In genomic region chr6:24666616-24667377, GRCh38 we compare ENCODE assay signal across 8 cellular contexts. TPM values are rescaled to one million over a fixed set of nuclear protein-coding genes. Genes with fewer than 3 reads are reported as not detected.
DNase-seq lines count a peak whose midpoint lies in the region; ATAC-seq lines count a peak whose summit lies in the region.

Gene ACOT13 (plus strand): TSS chr6:24667077. CDS start chr6:24667264, 187 bp downstream.
Gene TDP2 (minus strand): TSS chr6:24666899. CDS start chr6:24666862, 37 bp downstream.

- H2BK15ac ChIP-seq in mesenchymal stem cell (ENCODE audit: low read depth, poor library complexity, severe bottlenecking), result peak within 1 kb of the TSS; percentile 41

- peak within 1 kb of the TSS; percentile 71 for H2BK5ac ChIP-seq in mesenchymal stem cell (ENCODE audit: low read depth, low read length, poor library complexity, severe bottlenecking)

- DNase-seq in COLO668 (lab: John Stamatoyannopoulos, UW; ENCODE audit: unreplicated experiment) (peak; percentile 94), HS-27A (ENCODE audit: low read depth) (peak; percentile 96), NK-92 (lab: John Stamatoyannopoulos, UW; ENCODE audit: unreplicated experiment) (peak; percentile 84), mesenchymal stem cell (peak; percentile 98)
- DNase-seq in activated CD8-positive, alpha-beta memory T cell treated with anti-CD3 and anti-CD28 coated beads for 24 hours, result peak; percentile 96
- DNase-seq in effector memory CD4-positive, alpha-beta T cell, result peak; percentile 96
- DNase-seq in stimulated activated CD8-positive, alpha-beta memory T cell treated with anti-CD3 and anti-CD28 coated beads, Interleukin-12 subunit alpha, Interleukin-12 subunit beta, amount 100 ng/mL, for 4 hours (ENCODE audit: low read depth), result peak; percentile 93

- peak within 1 kb of the TSS; percentile 84 for H3K27ac ChIP-seq in effector memory CD4-positive, alpha-beta T cell (ENCODE audit: insufficient read depth, low read length, poor library complexity, severe bottlenecking)
- H3K27ac ChIP-seq in mesenchymal stem cell (ENCODE audit: low read length, poor library complexity, severe bottlenecking), result peak within 1 kb of the TSS; percentile 91

- H4K8ac ChIP-seq in mesenchymal stem cell (ENCODE audit: low read length), result peak within 1 kb of the TSS; percentile 98

- H3K27me3 ChIP-seq in effector memory CD4-positive, alpha-beta T cell (replicated peaks; ENCODE audit: control insufficient read depth, insufficient read depth, low read length, poor library complexity, severe bottlenecking), result no peaks in the 10 kb centered on the region
- H3K27me3 ChIP-seq in mesenchymal stem cell (ENCODE audit: control insufficient read depth in 1 of 2, insufficient read depth in 1 of 2, low read length in 2 of 2), result no peaks in the 10 kb centered on the region

- H2BK120ac ChIP-seq in mesenchymal stem cell (ENCODE audit: low read depth, low read length), result no peak within 1 kb of the TSS

- H3K4ac ChIP-seq in mesenchymal stem cell (ENCODE audit: low read depth in 1 of 2, low read length in 2 of 2), result peak within 1 kb of the TSS; percentile 75 to 94

- peaks cover 7% of the 10 kb centered on the region for H3K36me3 ChIP-seq in effector memory CD4-positive, alpha-beta T cell (ENCODE audit: control insufficient read depth, insufficient read depth, low read length)
- H3K36me3 ChIP-seq in mesenchymal stem cell (ENCODE audit: control insufficient read depth in 1 of 2, insufficient read depth in 2 of 2, low read depth in 1 of 2, low read length in 2 of 2), result peaks cover 6 to 35% of the 10 kb centered on the region in 2 experiments

- H3K4me1 ChIP-seq in effector memory CD4-positive, alpha-beta T cell (ENCODE audit: control insufficient read depth, insufficient read depth, low read length, poor library complexity, severe bottlenecking), result peaks cover 10% of the 10 kb centered on the region
- H3K4me1 ChIP-seq in mesenchymal stem cell (ENCODE audit: control insufficient read depth, insufficient read depth, low read depth, low read length), result peaks cover 7% of the 10 kb centered on the region

- peak within 1 kb of the TSS; percentile 83 for H3K4me3 ChIP-seq in effector memory CD4-positive, alpha-beta T cell (ENCODE audit: insufficient read depth, low read depth, low read length, poor library complexity, severe bottlenecking)
- H3K4me3 ChIP-seq in mesenchymal stem cell (ENCODE audit: insufficient read depth in 1 of 2, low read depth in 1 of 2, low read length in 2 of 2), result peak within 1 kb of the TSS; percentile 93 to 98

- H3K14ac ChIP-seq in mesenchymal stem cell (ENCODE audit: low read length in 2 of 2), result peak within 1 kb of the TSS in 1 of 2 experiments; percentile 96

- H3K9me3 ChIP-seq in effector memory CD4-positive, alpha-beta T cell (ENCODE audit: control insufficient read depth, low read length), result no peaks in the 10 kb centered on the region
- H3K9me3 ChIP-seq in mesenchymal stem cell (ENCODE audit: control insufficient read depth, low read length), result peaks cover 7% of the 10 kb centered on the region

- H3K23ac ChIP-seq in mesenchymal stem cell (ENCODE audit: low read length in 2 of 2), result peak within 1 kb of the TSS in 1 of 2 experiments; percentile 92

- no peak within 1 kb of the TSS for H2AK5ac ChIP-seq in mesenchymal stem cell (ENCODE audit: low read length, severe bottlenecking)

- H3K18ac ChIP-seq in mesenchymal stem cell (ENCODE audit: low read depth in 1 of 2, low read length in 2 of 2), result peak within 1 kb of the TSS; percentile 93 to 96

- H3K79me1 ChIP-seq in mesenchymal stem cell (replicated peaks; ENCODE audit: low read length, poor library complexity, severe bottlenecking), result peaks cover 21% of the 10 kb centered on the region

- ATAC-seq in GM19467 (IDR thresholded peaks at IDR 0.05; ENCODE audit: unreplicated experiment), result peak; percentile 95

- peak within 1 kb of the TSS; percentile 88 for H4K91ac ChIP-seq in mesenchymal stem cell (ENCODE audit: low read length)

- H3K9ac ChIP-seq in mesenchymal stem cell (ENCODE audit: low read length), result peak within 1 kb of the TSS; percentile 96

- under 1% methylated on average over 62 of the region's 62 CpGs for WGBS in mesenchymal stem cell

- peak within 1 kb of the TSS; percentile 97 for H2AFZ ChIP-seq in mesenchymal stem cell (ENCODE audit: low read depth, low read length)

- peak within 1 kb of the TSS in 1 of 2 experiments; percentile 70 for H2BK12ac ChIP-seq in mesenchymal stem cell (ENCODE audit: low read length in 2 of 2)

- peak within 1 kb of the TSS; percentile 86 for H3K4me2 ChIP-seq in mesenchymal stem cell (ENCODE audit: low read length, poor library complexity, severe bottlenecking)

RNA-seq across cellular contexts. Expression of gene ACOT13, which starts in this region (rescaled TPM):
- 41.0 TPM for polyA plus RNA-seq in mesenchymal stem cell (2013, experiment 1 of 2)
- polyA plus RNA-seq in mesenchymal stem cell (2013, experiment 2 of 2), result 44.4 TPM

RNA-seq across cellular contexts. Expression of gene TDP2, which starts in this region (rescaled TPM):
- 27.2 TPM for polyA plus RNA-seq in mesenchymal stem cell (2013, experiment 1 of 2)
- polyA plus RNA-seq in mesenchymal stem cell (2013, experiment 2 of 2), result 27.8 TPM

Comparison
In these comparisons a context has a peak if more than half of its experiments do, and no peak if none do; other contexts are left out.
1. Peak in every context shown above with its lines: DNase-seq, ATAC-seq, H3K4me3 ChIP-seq and H3K27ac ChIP-seq.